Comparison of ENCODE assay signal across 20 cellular contexts in the genomic region with DNA sequence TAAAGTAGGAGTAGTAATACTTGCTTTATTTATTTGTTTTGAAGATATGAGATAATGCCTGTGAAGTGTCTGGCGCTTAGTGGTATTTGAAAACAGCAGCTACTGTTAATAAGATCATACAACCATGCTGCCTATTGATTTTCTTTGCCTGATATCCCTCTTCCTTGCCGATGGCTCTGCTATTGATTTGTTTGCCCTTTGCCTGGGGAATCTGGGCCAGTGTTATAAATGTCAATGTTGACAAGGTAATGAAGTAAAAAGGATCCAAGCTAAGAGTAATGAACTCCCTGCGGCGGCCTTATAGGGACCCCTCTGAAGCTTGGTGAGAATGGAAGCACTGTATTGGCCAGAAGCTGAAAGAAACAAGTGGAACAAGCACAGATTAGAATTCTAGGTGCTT.
DNase-seq lines count a peak whose midpoint lies in the region; ATAC-seq and TF ChIP-seq lines count a peak whose summit lies in the region.
"Had no signal": no experiment of that assay in that cellular context is flagged by ENCODE, and none has a peak within 500 bp of the region (broad histone marks: within the 10 kb centered on the region; RNA-seq: fewer than 3 reads in every experiment).

No MANE protein-coding gene starts in this region.

- H3K9me3 ChIP-seq in body of pancreas = no peaks in the 10 kb centered on the region
- H3K9me3 ChIP-seq in neural cell (ENCODE audit: low read length) = no peaks in the 10 kb centered on the region
- H3K9me3 ChIP-seq in tibial artery = no peaks in the 10 kb centered on the region
- H3K9me3 ChIP-seq: BE2C had no signal

- H4K20me1 ChIP-seq in neural cell (ENCODE audit: insufficient read depth) = no peaks in the 10 kb centered on the region

- peak; percentile 27 for ATAC-seq in body of pancreas
- ATAC-seq in HG02571 (IDR thresholded peaks at IDR 0.05; ENCODE audit: unreplicated experiment) = no peak
- ATAC-seq: GM12878, HCT116 had no signal

- no peak overlapping the region for H3K27ac ChIP-seq in body of pancreas
- no peak overlapping the region for H3K27ac ChIP-seq in neural cell (ENCODE audit: low read length)
- no peak overlapping the region for H3K27ac ChIP-seq in tibial artery

- H3F3A ChIP-seq in neural cell (ENCODE audit: insufficient read depth, low read length, poor library complexity, severe bottlenecking) = no peaks in the 10 kb centered on the region

- H3K9me2 ChIP-seq in neural cell (ENCODE audit: insufficient read depth, low read length) = no peaks in the 10 kb centered on the region

- H3K4me3 ChIP-seq in body of pancreas (no peak overlapping the region), neural cell (ENCODE audit: low read length) (no peak overlapping the region), tibial artery (no peak overlapping the region)
- H3K4me3 ChIP-seq: GM12878 had no signal

- WGBS in body of pancreas, 2 donors = 12 to 24% methylated on average over 4 of the region's 4 CpGs

- TF ChIP-seq RAD21 in neural cell (conservative IDR thresholded peaks at IDR 0.05) = no peak

- no peak overlapping the region for H2AFZ ChIP-seq in neural cell (ENCODE audit: low read depth, low read length)

- no peaks in the 10 kb centered on the region for H3K36me3 ChIP-seq in body of pancreas (replicated peaks in 1 of 2; ENCODE audit: insufficient read depth in 1 of 2, low read depth in 2 of 2)
- peaks cover 5% of the 10 kb centered on the region for H3K36me3 ChIP-seq in neural cell (ENCODE audit: insufficient read depth, low read length)
- H3K36me3 ChIP-seq in tibial artery = no peaks in the 10 kb centered on the region
- H3K36me3 ChIP-seq: BE2C had no signal

- H3K4me2 ChIP-seq in neural cell (ENCODE audit: low read length) = no peak overlapping the region

- no peak for TF ChIP-seq POLR2A in body of pancreas (IDR thresholded peaks at IDR 0.05)

- H3K27me3 ChIP-seq in body of pancreas (no peaks in the 10 kb centered on the region), neural cell (ENCODE audit: insufficient read depth, low read depth, low read length) (no peaks in the 10 kb centered on the region), tibial artery (no peaks in the 10 kb centered on the region)
- H3K27me3 ChIP-seq: BE2C had no signal

- intact Hi-C loops in body of pancreas (cut with DNase I) (no loop called here), tibial artery (cut with DNase I; ENCODE audit: low total_unique reads) (no loop called here)

- TF ChIP-seq EP300 in neural cell (conservative IDR thresholded peaks at IDR 0.05; ENCODE audit: poor library complexity, severe bottlenecking) = no peak

- DNase-seq in NCI-H146 treated with DMSO at 0.1 percent for 48 hours (lab: John Stamatoyannopoulos, UW; ENCODE audit: unreplicated experiment) (peak; percentile 45), body of pancreas (peak in 2 of 4 donors; percentile 4 to 10), tibial artery (no peak)
- DNase-seq in central memory CD4-positive, alpha-beta T cell = no peak
- DNase-seq: BE2C; C1 segment of cervical spinal cord; CD4-positive, CD25-positive, alpha-beta regulatory T cell; CD8-positive, alpha-beta memory T cell; COR-L47; DMS 273 treated with DMSO at 0.1 percent for 48 hours; DMS53; DND-41; EL; GOT3; H7; HFFc6 had no signal

- H3K79me2 ChIP-seq in neural cell (replicated peaks; ENCODE audit: insufficient read depth, low read length) = no peaks in the 10 kb centered on the region

- H3K9ac ChIP-seq in neural cell (ENCODE audit: low read length) = no peak overlapping the region

- no peak for TF ChIP-seq CTCF in body of pancreas (IDR thresholded peaks at IDR 0.05)
- no peak for TF ChIP-seq CTCF in neural cell (IDR thresholded peaks at IDR 0.05; ENCODE audit: poor library complexity, severe bottlenecking)
- no peak for TF ChIP-seq CTCF in tibial artery (IDR thresholded peaks at IDR 0.05)

- H3K4me1 ChIP-seq in body of pancreas = peaks cover 27% of the 10 kb centered on the region
- no peaks in the 10 kb centered on the region for H3K4me1 ChIP-seq in tibial artery
- H3K4me1 ChIP-seq: BE2C had no signal

TF ChIP-seq in neural cell, 6 proteins besides CTCF, POLR2A, EP300 and RAD21:
- no peak for TF ChIP-seq EZH2 (IDR thresholded peaks at IDR 0.05; ENCODE audit: borderline replicate concordance, insufficient read depth, low read length, poor library complexity, severe bottlenecking)
- TF ChIP-seq, protein P1, sequence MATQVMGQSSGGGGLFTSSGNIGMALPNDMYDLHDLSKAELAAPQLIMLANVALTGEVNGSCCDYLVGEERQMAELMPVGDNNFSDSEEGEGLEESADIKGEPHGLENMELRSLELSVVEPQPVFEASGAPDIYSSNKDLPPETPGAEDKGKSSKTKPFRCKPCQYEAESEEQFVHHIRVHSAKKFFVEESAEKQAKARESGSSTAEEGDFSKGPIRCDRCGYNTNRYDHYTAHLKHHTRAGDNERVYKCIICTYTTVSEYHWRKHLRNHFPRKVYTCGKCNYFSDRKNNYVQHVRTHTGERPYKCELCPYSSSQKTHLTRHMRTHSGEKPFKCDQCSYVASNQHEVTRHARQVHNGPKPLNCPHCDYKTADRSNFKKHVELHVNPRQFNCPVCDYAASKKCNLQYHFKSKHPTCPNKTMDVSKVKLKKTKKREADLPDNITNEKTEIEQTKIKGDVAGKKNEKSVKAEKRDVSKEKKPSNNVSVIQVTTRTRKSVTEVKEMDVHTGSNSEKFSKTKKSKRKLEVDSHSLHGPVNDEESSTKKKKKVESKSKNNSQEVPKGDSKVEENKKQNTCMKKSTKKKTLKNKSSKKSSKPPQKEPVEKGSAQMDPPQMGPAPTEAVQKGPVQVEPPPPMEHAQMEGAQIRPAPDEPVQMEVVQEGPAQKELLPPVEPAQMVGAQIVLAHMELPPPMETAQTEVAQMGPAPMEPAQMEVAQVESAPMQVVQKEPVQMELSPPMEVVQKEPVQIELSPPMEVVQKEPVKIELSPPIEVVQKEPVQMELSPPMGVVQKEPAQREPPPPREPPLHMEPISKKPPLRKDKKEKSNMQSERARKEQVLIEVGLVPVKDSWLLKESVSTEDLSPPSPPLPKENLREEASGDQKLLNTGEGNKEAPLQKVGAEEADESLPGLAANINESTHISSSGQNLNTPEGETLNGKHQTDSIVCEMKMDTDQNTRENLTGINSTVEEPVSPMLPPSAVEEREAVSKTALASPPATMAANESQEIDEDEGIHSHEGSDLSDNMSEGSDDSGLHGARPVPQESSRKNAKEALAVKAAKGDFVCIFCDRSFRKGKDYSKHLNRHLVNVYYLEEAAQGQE (IDR thresholded peaks at IDR 0.05; ENCODE audit: borderline replicate concordance) = peak; percentile 26
